1 cellular context compared by ENCODE assay signal in genomic region chr17:82097187-82097918, GRCh38.
TF ChIP-seq lines count a peak whose summit lies in the region.

No MANE protein-coding gene starts in this region.

TF ChIP-seq in GM12878, 131 proteins besides CTCF, POLR2A, EP300 and RAD21:
- TF ChIP-seq DPF2 (IDR thresholded peaks at IDR 0.05) (0 out of 2 replicates have a peak, but pooled peaks have one; percentile 32), LARP7 (IDR thresholded peaks at IDR 0.05) (peak; percentile 40), EGR1 (IDR thresholded peaks at IDR 0.05; ENCODE audit: borderline replicate concordance in 1 of 2, low read depth in 2 of 2, low read length in 2 of 2) (0 out of 3 replicates have a peak, but pooled peaks of 1 of the 2 experiments have one; percentile 79), JUNB (IDR thresholded peaks at IDR 0.05) (no peak), GATAD2B (conservative IDR thresholded peaks at IDR 0.05; ENCODE audit: low read depth) (0 out of 2 replicates have a peak, but pooled peaks have one; percentile 82), NFXL1 (IDR thresholded peaks at IDR 0.05; ENCODE audit: borderline replicate concordance) (0 out of 2 replicates have a peak, but pooled peaks have one; percentile 46), USF1 (IDR thresholded peaks at IDR 0.05; ENCODE audit: borderline replicate concordance, extremely low read length, insufficient read depth, low read depth, low read length) (peak; percentile 58), BHLHE40 (IDR thresholded peaks at IDR 0.05; ENCODE audit: borderline replicate concordance in 1 of 2, low read depth in 2 of 2, low read length in 1 of 2) (peak in 1 of 2 experiments; percentile 64; a peak in 2 of 4 replicates), MAX (IDR thresholded peaks at IDR 0.05; ENCODE audit: low read depth, low read length) (no peak), IKZF1 (conservative IDR thresholded peaks at IDR 0.05) (peak; percentile 34; the same call in 1 of the 2 replicates)
